ENCODE assay signal across 8 cellular contexts in the genomic region with DNA sequence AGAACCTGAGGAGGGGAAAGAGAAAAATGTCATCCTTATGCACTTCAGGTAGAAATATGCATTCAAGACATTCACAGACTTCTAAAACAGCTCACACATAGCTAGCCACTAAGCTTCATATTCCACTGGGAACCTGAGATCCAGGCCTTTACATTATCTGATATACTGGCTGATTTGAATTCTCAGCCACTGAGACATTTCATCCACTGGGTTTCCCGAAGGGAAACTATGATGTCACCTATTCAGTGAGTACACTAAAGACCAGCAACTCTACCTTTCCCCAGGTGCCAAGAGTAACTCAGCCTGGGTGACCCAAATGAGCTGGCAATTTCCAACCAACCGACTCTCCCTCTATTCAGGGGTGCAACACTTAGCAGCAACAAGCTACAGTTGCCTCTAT.
"Had no signal": no experiment of that assay in that cellular context is flagged by ENCODE, and none has a peak within 500 bp of the region (broad histone marks: within the 10 kb centered on the region; RNA-seq: fewer than 3 reads in every experiment).

No MANE protein-coding gene starts in this region.

- H3K4me3 ChIP-seq: GM12878 had no signal

- FAIRE-seq: G401.6, GM12878, GM12891, GM12892, GM18507, GM19239 had no signal

- DNase-seq: GDM1, GF-D8 had no signal

- ATAC-seq: GM12878 had no signal
